ENCODE assay signal across 1 cellular context in genomic region chr20:48139262-48140041, GRCh38.
TF ChIP-seq lines count a peak whose summit lies in the region.

No MANE protein-coding gene starts in this region.

TF ChIP-seq in K562, 482 proteins besides CTCF, POLR2A, EP300 and RAD21 (continued from another document and continues in another):
- TF ChIP-seq THRB (CRISPR knock-in tag; conservative IDR thresholded peaks at IDR 0.05) = peak; percentile 100
- TF ChIP-seq NR0B1 (IDR thresholded peaks at IDR 0.05; ENCODE audit: partially characterized antibody) = no peak
- TF ChIP-seq YBX1 (IDR thresholded peaks at IDR 0.05) = no peak
- TF ChIP-seq ID3 (CRISPR knock-in tag; IDR thresholded peaks at IDR 0.05) = peak; percentile 95
- no peak; the same call in 1 of the 2 replicates for TF ChIP-seq ID3 (tag; IDR thresholded peaks at IDR 0.05)
- TF ChIP-seq GTF2B (IDR thresholded peaks at IDR 0.05; ENCODE audit: extremely low read depth, insufficient read length) = no peak
- TF ChIP-seq RBFOX2 (IDR thresholded peaks at IDR 0.05; ENCODE audit: low read depth, low read length) = no peak
- peak; percentile 97 for TF ChIP-seq KLF1 (tag; IDR thresholded peaks at IDR 0.05)
- TF ChIP-seq ZNF124 (CRISPR knock-in tag; IDR thresholded peaks at IDR 0.05) = no peak
- no peak for TF ChIP-seq ARID3A (IDR thresholded peaks at IDR 0.05; ENCODE audit: borderline replicate concordance, low read depth, low read length)
- no peak for TF ChIP-seq SRSF9 (IDR thresholded peaks at IDR 0.05; ENCODE audit: borderline replicate concordance, low read depth, low read length)
- peak; percentile 96 for TF ChIP-seq CUX1 (CRISPR knock-in tag; IDR thresholded peaks at IDR 0.05)
- peak; percentile 99 for TF ChIP-seq CREB5 (CRISPR knock-in tag; IDR thresholded peaks at IDR 0.05)
- no peak for TF ChIP-seq FUS (optimal IDR thresholded peaks at IDR 0.05; ENCODE audit: low read depth, low read length)
- TF ChIP-seq VEZF1 (CRISPR knock-in tag; IDR thresholded peaks at IDR 0.05) = peak; percentile 84
- TF ChIP-seq RBM22 (IDR thresholded peaks at IDR 0.05; ENCODE audit: low read depth, low read length, poor library complexity, severe bottlenecking) = no peak
- TF ChIP-seq HNRNPH1 (optimal IDR thresholded peaks at IDR 0.05; ENCODE audit: low read depth, low read length) = no peak
- TF ChIP-seq HDAC6 (IDR thresholded peaks at IDR 0.05; ENCODE audit: low read depth, low read length) = no peak
- peak; percentile 94 for TF ChIP-seq ZNF445 (CRISPR knock-in tag; IDR thresholded peaks at IDR 0.05; ENCODE audit: low read depth)
- TF ChIP-seq SRF (CRISPR knock-in tag; IDR thresholded peaks at IDR 0.05) = peak; percentile 81 to 90
- peak; percentile 99 for TF ChIP-seq ZNF311 (CRISPR knock-in tag; IDR thresholded peaks at IDR 0.05)
- no peak for TF ChIP-seq CBX3 (IDR thresholded peaks at IDR 0.05; ENCODE audit: borderline replicate concordance in 1 of 2, low read length in 2 of 2)
- TF ChIP-seq NELFE (IDR thresholded peaks at IDR 0.05; ENCODE audit: insufficient read depth, insufficient read length) = no peak
- TF ChIP-seq TBL1XR1 (IDR thresholded peaks at IDR 0.05; ENCODE audit: low read length in 2 of 2) = no peak; a peak in 1 of 4 replicates
- TF ChIP-seq SRSF1 (IDR thresholded peaks at IDR 0.05; ENCODE audit: low read depth, low read length) = no peak
- no peak for TF ChIP-seq SREBF1 (IDR thresholded peaks at IDR 0.05; ENCODE audit: borderline replicate concordance, low read depth, low read length)
- no peak for TF ChIP-seq KAT8 (IDR thresholded peaks at IDR 0.05; ENCODE audit: low read depth)
- no peak for TF ChIP-seq KDM1A (IDR thresholded peaks at IDR 0.05)
- TF ChIP-seq ZHX1 (conservative IDR thresholded peaks at IDR 0.05; ENCODE audit: low read length) = no peak
- TF ChIP-seq NRF1 (conservative IDR thresholded peaks at IDR 0.05 in 1 of 2, IDR thresholded peaks at IDR 0.05 in 1 of 2) = 0 out of 4 replicates have a peak, but pooled peaks have one; percentile 15 to 33
- no peak for TF ChIP-seq MITF (IDR thresholded peaks at IDR 0.05)
- peak; percentile 97 for TF ChIP-seq SMAD4 (CRISPR knock-in tag; conservative IDR thresholded peaks at IDR 0.05)
- no peak for TF ChIP-seq BRCA1 (IDR thresholded peaks at IDR 0.05)
- TF ChIP-seq BRCA1 (CRISPR knock-in tag; IDR thresholded peaks at IDR 0.05) = no peak
- TF ChIP-seq ZNF232 (CRISPR knock-in tag; IDR thresholded peaks at IDR 0.05) = no peak
- TF ChIP-seq ARNT (IDR thresholded peaks at IDR 0.05) = no peak
- no peak for TF ChIP-seq SAFB (IDR thresholded peaks at IDR 0.05; ENCODE audit: borderline replicate concordance, low read depth, low read length)
- TF ChIP-seq ZNF134 (CRISPR knock-in tag; conservative IDR thresholded peaks at IDR 0.05) = peak; percentile 94
- no peak for TF ChIP-seq MTA1 (IDR thresholded peaks at IDR 0.05; ENCODE audit: borderline replicate concordance)
- peak; percentile 96 for TF ChIP-seq ZNF57 (CRISPR knock-in tag; IDR thresholded peaks at IDR 0.05)
- TF ChIP-seq NCOA6 (IDR thresholded peaks at IDR 0.05) = no peak
- TF ChIP-seq SP2 (IDR thresholded peaks at IDR 0.05; ENCODE audit: extremely low read depth, low read depth, low read length, poor library complexity, severe bottlenecking) = no peak
- TF ChIP-seq HEY1 (CRISPR knock-in tag; IDR thresholded peaks at IDR 0.05; ENCODE audit: borderline replicate concordance) = peak; percentile 99
- no peak for TF ChIP-seq ZNF282 (CRISPR knock-in tag; IDR thresholded peaks at IDR 0.05)
- no peak for TF ChIP-seq ZNF740 (CRISPR knock-in tag; IDR thresholded peaks at IDR 0.05)
- TF ChIP-seq ZNF740 (tag; IDR thresholded peaks at IDR 0.05) = peak in 1 of 2 experiments; percentile 99; a peak in 2 of 4 replicates
- TF ChIP-seq RCOR1 (IDR thresholded peaks at IDR 0.05; ENCODE audit: borderline replicate concordance in 1 of 2, low read depth in 2 of 2, low read length in 2 of 2) = no peak; a peak in 1 of 4 replicates
- TF ChIP-seq MEIS2 (IDR thresholded peaks at IDR 0.05; ENCODE audit: partially characterized antibody) = no peak
